In genomic region chr1:7248828-7249227, GRCh38 we compare ENCODE assay signal across 18 cellular contexts.
"Had no signal": no experiment of that assay in that cellular context is flagged by ENCODE, and none has a peak within 500 bp of the region (broad histone marks: within the 10 kb centered on the region; RNA-seq: fewer than 3 reads in every experiment).

No MANE protein-coding gene starts in this region.

- H3K36me3 Mint-ChIP-seq: naive B cell; stimulated activated memory B cell treated with anti-CD40 and anti-IgM and Interleukin-4, amounts not matched to agents 10 μg/mL and 1 μg/mL and 100 μg/mL, for 72 hours had no signal

- H3K9me3 Mint-ChIP-seq: dendritic cell treated with granulocyte-macrophage colony-stimulating factor and Interleukin-4, amounts not matched to agents 40 ng/mL and 50 ng/mL, for 4 days; nephron; stimulated activated memory B cell treated with anti-CD40 and anti-IgM and Interleukin-4, amounts not matched to agents 10 μg/mL and 1 μg/mL and 100 μg/mL, for 72 hours; stimulated activated naive CD8-positive, alpha-beta T cell treated with anti-CD3 and anti-CD28 coated beads, Interleukin-15, Interleukin-2, amounts not matched to agents 100 ng/mL and 50 ng/mL, for 24 hours had no signal

- ATAC-seq: gastrocnemius medialis; heart right ventricle; right lobe of liver; stimulated activated memory B cell treated with anti-CD40 and anti-IgM and Interleukin-4, amounts not matched to agents 10 μg/mL and 1 μg/mL and 100 μg/mL, for 72 hours had no signal

- DNase-seq: gastrocnemius medialis; heart right ventricle; kidney glomerular epithelial cell; mesendoderm; naive B cell; occipital lobe; right lobe of liver; spleen; stimulated activated CD4-positive, alpha-beta T cell treated with anti-CD3 and anti-CD28 coated beads, Interleukin-15, amount 100 ng/mL, for 24 hours; stimulated activated CD4-positive, alpha-beta T cell treated with anti-CD3 and anti-CD28 coated beads, Interleukin-1b, Interleukin-23, amount 100 ng/mL, for 48 hours; stimulated activated CD4-positive, alpha-beta T cell treated with anti-CD3 and anti-CD28 coated beads, Interleukin-4, amount 100 ng/mL, for 24 hours; tibial artery; upper lobe of left lung; uterus had no signal

- H3K4me1 Mint-ChIP-seq: naive B cell; stimulated activated memory B cell treated with anti-CD40 and anti-IgM and Interleukin-4, amounts not matched to agents 10 μg/mL and 1 μg/mL and 100 μg/mL, for 72 hours had no signal

- H3K27ac Mint-ChIP-seq: dendritic cell treated with granulocyte-macrophage colony-stimulating factor and Interleukin-4, amounts not matched to agents 40 ng/mL and 50 ng/mL, for 4 days; naive B cell; nephron; stimulated activated memory B cell treated with anti-CD40 and anti-IgM and Interleukin-4, amounts not matched to agents 10 μg/mL and 1 μg/mL and 100 μg/mL, for 72 hours; stimulated activated naive CD8-positive, alpha-beta T cell treated with anti-CD3 and anti-CD28 coated beads, Interleukin-15, Interleukin-2, amounts not matched to agents 100 ng/mL and 50 ng/mL, for 24 hours had no signal

- H3K4me3 Mint-ChIP-seq: dendritic cell treated with granulocyte-macrophage colony-stimulating factor and Interleukin-4, amounts not matched to agents 40 ng/mL and 50 ng/mL, for 4 days; naive B cell; nephron; stimulated activated memory B cell treated with anti-CD40 and anti-IgM and Interleukin-4, amounts not matched to agents 10 μg/mL and 1 μg/mL and 100 μg/mL, for 72 hours; stimulated activated naive CD8-positive, alpha-beta T cell treated with anti-CD3 and anti-CD28 coated beads, Interleukin-15, Interleukin-2, amounts not matched to agents 100 ng/mL and 50 ng/mL, for 24 hours had no signal
